In genomic region chr11:11407065-11407737, GRCh38 we compare ENCODE assay signal across 9 cellular contexts. TPM values are rescaled to one million over a fixed set of nuclear protein-coding genes. Genes with fewer than 3 reads are reported as not detected.
DNase-seq lines count a peak whose midpoint lies in the region; ATAC-seq and TF ChIP-seq lines count a peak whose summit lies in the region.
"Had no signal": no experiment of that assay in that cellular context is flagged by ENCODE, and none has a peak within 500 bp of the region (broad histone marks: within the 10 kb centered on the region; RNA-seq: fewer than 3 reads in every experiment).

No MANE protein-coding gene starts in this region.

- H3K4me1 ChIP-seq in lower lobe of right lung = peaks cover 68% of the 10 kb centered on the region

- no peak overlapping the region for H3K27ac Mint-ChIP-seq in CD4-positive, alpha-beta T cell

- H3K9me3 ChIP-seq in lower lobe of right lung = no peaks in the 10 kb centered on the region
- no peaks in the 10 kb centered on the region for H3K9me3 ChIP-seq in CD4-positive, alpha-beta T cell (ENCODE audit: control insufficient read depth, low read length)

- no peaks in the 10 kb centered on the region for H3K36me3 Mint-ChIP-seq in CD4-positive, alpha-beta T cell (ENCODE audit: low read depth)

- POLR2A ChIA-PET in CD4-positive, alpha-beta T cell (lab: Charles Lee) = no interaction called here

- H3K4me1 Mint-ChIP-seq in CD4-positive, alpha-beta T cell (ENCODE audit: low read depth) = no peaks in the 10 kb centered on the region

- no peaks in the 10 kb centered on the region for H3K36me3 ChIP-seq in lower lobe of right lung

- H3K27me3 ChIP-seq in lower lobe of right lung (ENCODE audit: low read depth) = no peaks in the 10 kb centered on the region
- H3K27me3 ChIP-seq in CD4-positive, alpha-beta T cell (ENCODE audit: control insufficient read depth, insufficient read depth, low read length) = no peaks in the 10 kb centered on the region

- ATAC-seq in Right ventricle myocardium inferior = peak; percentile 85
- ATAC-seq in lower lobe of right lung = peak; percentile 77 to 78
- ATAC-seq in GM21576 (IDR thresholded peaks at IDR 0.05; ENCODE audit: unreplicated experiment) = no peak
- ATAC-seq in CD4-positive, alpha-beta T cell (ENCODE audit: poor library complexity) = no peak
- ATAC-seq: K562 had no signal

- H3K27ac ChIP-seq in VCaP = no peak overlapping the region
- H3K27ac ChIP-seq in lower lobe of right lung = peak overlapping the region; percentile 47
- no peak overlapping the region for H3K27ac ChIP-seq in CD4-positive, alpha-beta T cell (ENCODE audit: low read depth, low read length)

- CTCF ChIA-PET in CD4-positive, alpha-beta T cell (lab: Charles Lee) = no interaction called here

- intact Hi-C loops in Right ventricle myocardium inferior (cut with DNase I) = loop anchor here (1.0 to 2.0 kb wide), 3 partner anchors 54 to 215 kb away; partner anchors contain the start of gene GALNT18
- intact Hi-C loops in cardiac septum (cut with DNase I) = loop anchor here (5.0 kb wide), 3 partner anchors 75 to 210 kb away; no protein-coding TSS in a partner anchor
- intact Hi-C loops in lower lobe of right lung (cut with DNase I) = no loop called here
- intact Hi-C loops in CD4-positive, alpha-beta T cell (cut with DNase I, micrococcal nuclease) = no loop called here

- peaks cover 37% of the 10 kb centered on the region for H3K27me3 Mint-ChIP-seq in CD4-positive, alpha-beta T cell

- H3K4me3 ChIP-seq in lower lobe of right lung = no peak overlapping the region
- H3K4me3 ChIP-seq: K562 had no signal

- DNase-seq in Right ventricle myocardium inferior (ENCODE audit: missing footprints) = no peak
- DNase-seq in cardiac septum (ENCODE audit: low spot score) = no peak
- no peak for DNase-seq in lower lobe of right lung
- no peak for DNase-seq in CD4-positive, alpha-beta T cell
- DNase-seq in NCI-H146 treated with DMSO at 0.1 percent for 48 hours (lab: John Stamatoyannopoulos, UW; ENCODE audit: unreplicated experiment) = no peak
- DNase-seq in NOMO-1 treated with DMSO at 0.1 percent for 48 hours (lab: John Stamatoyannopoulos, UW; ENCODE audit: unreplicated experiment) = no peak

- H3K9me3 Mint-ChIP-seq in CD4-positive, alpha-beta T cell = no peaks in the 10 kb centered on the region

- TF ChIP-seq CTCF in VCaP (conservative IDR thresholded peaks at IDR 0.05) (peak; percentile 14; the same call in 1 of the 2 replicates), lower lobe of right lung (IDR thresholded peaks at IDR 0.05) (peak; percentile 21)
- TF ChIP-seq CTCF in CD4-positive, alpha-beta T cell (IDR thresholded peaks at IDR 0.05) = no peak

- H3K4me3 Mint-ChIP-seq in CD4-positive, alpha-beta T cell = no peak overlapping the region

RNA-seq across cellular contexts. Expression of gene CSNK2A3, which starts 54.2 kb away (rescaled TPM):
- total RNA-seq in Right ventricle myocardium inferior (0.62 TPM), cardiac septum (1.6 TPM), lower lobe of right lung (2.6 TPM)
- under 1 TPM; 0.27 to 0.28 TPM for total RNA-seq in CD4-positive, alpha-beta T cell

Comparison
In these comparisons a context has a peak if more than half of its experiments do, and no peak if none do; other contexts are left out.
1. ATAC-seq: peak in Right ventricle myocardium inferior (single experiment) and lower lobe of right lung (2 of 2); none in GM21576 (single experiment) and CD4-positive, alpha-beta T cell (single experiment).
2. intact Hi-C loops: an anchor here in Right ventricle myocardium inferior (1.0 to 2.0 kb wide) and cardiac septum (5.0 kb wide); none called in lower lobe of right lung and CD4-positive, alpha-beta T cell.